In the genomic region with DNA sequence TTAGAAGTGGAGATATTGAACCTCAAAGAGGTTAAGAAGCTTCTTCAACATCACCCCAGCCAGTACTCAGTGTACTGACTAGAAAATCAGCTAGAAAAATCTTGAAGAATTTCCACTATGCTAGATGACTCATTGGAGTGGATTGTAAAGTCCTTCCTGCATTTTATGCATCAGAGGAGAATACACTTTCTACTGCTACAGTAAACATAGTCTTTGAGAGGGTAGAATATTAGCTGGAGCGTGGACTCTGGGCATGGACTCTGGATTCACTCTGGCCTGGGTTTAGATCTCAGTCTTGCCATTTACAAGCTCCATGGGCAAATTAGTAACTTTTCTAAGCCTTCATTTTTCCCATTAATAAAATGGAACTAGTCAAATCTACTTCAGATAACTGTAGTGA, we compare ENCODE assay signal across 11 cellular contexts.
DNase-seq lines count a peak whose midpoint lies in the region; ATAC-seq, FAIRE-seq and TF ChIP-seq lines count a peak whose summit lies in the region.
"Had no signal": no experiment of that assay in that cellular context is flagged by ENCODE, and none has a peak within 500 bp of the region (broad histone marks: within the 10 kb centered on the region; RNA-seq: fewer than 3 reads in every experiment).

No MANE protein-coding gene starts in this region.

- H3K9me3 ChIP-seq in adipocyte (ENCODE audit: control insufficient read depth, low read length) = peaks cover 16% of the 10 kb centered on the region

- peaks cover 29% of the 10 kb centered on the region for H3K4me1 ChIP-seq in adipocyte (ENCODE audit: control insufficient read depth, insufficient read depth, low read length)

- FAIRE-seq in H54 (lab: Jason Lieb, UNC) = peak; percentile 96

- DNase-seq in H54 (ENCODE audit: insufficient read length, low spot score) = peak; percentile 38
- DNase-seq in adipocyte (ENCODE audit: low read depth) = peak; percentile 86
- peak; percentile 79 for DNase-seq in glomerular visceral epithelial cell (ENCODE audit: extremely low spot score)
- peak; percentile 18 for DNase-seq in smooth muscle cell of the brain vasculature (ENCODE audit: low read depth, low spot score)
- no peak for DNase-seq in activated CD4-positive, alpha-beta T cell treated with anti-CD3 and anti-CD28 coated beads, Interleukin-2, amount 50 U/mL, for 4 hours
- no peak for DNase-seq in mesenteric fat pad (ENCODE audit: low spot score)
- DNase-seq: activated T-cell treated with anti-CD3 and anti-CD28 coated beads, Interleukin-2, amount 50 U/mL, for 72 hours; effector memory CD8-positive, alpha-beta T cell; naive B cell had no signal

- no peak for ATAC-seq in GM21619 (IDR thresholded peaks at IDR 0.05; ENCODE audit: unreplicated experiment)
- no peak for ATAC-seq in GM21737 (IDR thresholded peaks at IDR 0.05; ENCODE audit: unreplicated experiment)
- ATAC-seq: activated T-cell treated with anti-CD3 and anti-CD28 coated beads, Interleukin-2, amount 50 U/mL, for 72 hours; effector memory CD8-positive, alpha-beta T cell had no signal

- H3K9ac ChIP-seq in adipocyte (ENCODE audit: low read length) = peak overlapping the region; percentile 45

- no peaks in the 10 kb centered on the region for H3K27me3 ChIP-seq in adipocyte (replicated peaks; ENCODE audit: control insufficient read depth, insufficient read depth, low read length)

- H3K36me3 ChIP-seq in adipocyte (ENCODE audit: control insufficient read depth, insufficient read depth, low read length, severe bottlenecking) = no peaks in the 10 kb centered on the region

- H3K4me3 ChIP-seq in adipocyte (ENCODE audit: low read length) = peak overlapping the region; percentile 51

- TF ChIP-seq POLR2A in H54 (IDR thresholded peaks at IDR 0.05; ENCODE audit: low read depth, low read length) = no peak

Comparison
In these comparisons a context has a peak if more than half of its experiments do, and no peak if none do; other contexts are left out.
1. DNase-seq: peak in H54 (single experiment), adipocyte (single experiment), glomerular visceral epithelial cell (single experiment) and smooth muscle cell of the brain vasculature (single experiment); none in activated CD4-positive, alpha-beta T cell treated with anti-CD3 and anti-CD28 coated beads, Interleukin-2, amount 50 U/mL, for 4 hours (0 of 2) and mesenteric fat pad (single experiment).